Comparison of ENCODE assay signal across 9 cellular contexts in genomic region chr19:35931874-35932202, GRCh38. TPM values are rescaled to one million over a fixed set of nuclear protein-coding genes. Genes with fewer than 3 reads are reported as not detected.
DNase-seq lines count a peak whose midpoint lies in the region; ATAC-seq and TF ChIP-seq lines count a peak whose summit lies in the region.
"Had no signal": no experiment of that assay in that cellular context is flagged by ENCODE, and none has a peak within 500 bp of the region (broad histone marks: within the 10 kb centered on the region; RNA-seq: fewer than 3 reads in every experiment).

No MANE protein-coding gene starts in this region.

- peaks cover 0 to 28% (median 10%) of the 10 kb centered on the region in 4 donors for H3K4me1 ChIP-seq in tibial nerve

- ATAC-seq in HG03175 (IDR thresholded peaks at IDR 0.05; ENCODE audit: unreplicated experiment) (peak; percentile 2), esophagus mucosa (no peak)

- H3K36me3 Mint-ChIP-seq in Calu3 (ENCODE audit: insufficient read depth, unreplicated experiment) (peaks cover 13% of the 10 kb centered on the region), nephron progenitor cell (ENCODE audit: low read depth) (no peaks in the 10 kb centered on the region)
- H3K36me3 Mint-ChIP-seq in activated naive CD8-positive, alpha-beta T cell: no peaks in the 10 kb centered on the region

- TF ChIP-seq CTCF in Calu3 (IDR thresholded peaks at IDR 0.05; ENCODE audit: unreplicated experiment) (peak; percentile 29), nephron progenitor cell (IDR thresholded peaks at IDR 0.05) (peak; percentile 16), tibial nerve (IDR thresholded peaks at IDR 0.05) (no peak)

- H3K27me3 Mint-ChIP-seq in Calu3 (ENCODE audit: unreplicated experiment) (peaks cover 11% of the 10 kb centered on the region), nephron progenitor cell (ENCODE audit: low read depth, poor library complexity) (peaks cover 20% of the 10 kb centered on the region)
- no peaks in the 10 kb centered on the region for H3K27me3 Mint-ChIP-seq in activated naive CD8-positive, alpha-beta T cell

- no peak overlapping the region for H3K4me3 ChIP-seq in tibial nerve

- H3K4me1 Mint-ChIP-seq in Calu3 (ENCODE audit: low read depth, unreplicated experiment): peaks cover 18% of the 10 kb centered on the region
- H3K4me1 Mint-ChIP-seq in activated naive CD8-positive, alpha-beta T cell (ENCODE audit: low read depth): peaks cover 31% of the 10 kb centered on the region
- H3K4me1 Mint-ChIP-seq in nephron progenitor cell: peaks cover 23% of the 10 kb centered on the region

- peak overlapping the region in 2 of 4 donors; percentile 40 to 46 for H3K27ac ChIP-seq in tibial nerve

- BruUV-seq in Calu3 (replicated peaks; lab: Mats Ljungman, UMichigan): no TSS peak

- no peaks in the 10 kb centered on the region for H3K36me3 ChIP-seq in tibial nerve

- TF ChIP-seq POLR2A in tibial nerve (IDR thresholded peaks at IDR 0.05): no peak

- WGBS in tibial nerve, 2 donors: 8 to 10% methylated on average over 9 of the region's 9 CpGs

- no peaks in the 10 kb centered on the region for H3K27me3 ChIP-seq in tibial nerve

- H3K9me3 Mint-ChIP-seq in Calu3 (ENCODE audit: low read depth, unreplicated experiment) (no peaks in the 10 kb centered on the region), nephron progenitor cell (no peaks in the 10 kb centered on the region)
- no peaks in the 10 kb centered on the region for H3K9me3 Mint-ChIP-seq in activated naive CD8-positive, alpha-beta T cell (ENCODE audit: low read depth)

- H3K9me3 ChIP-seq in tibial nerve: no peaks in the 10 kb centered on the region

- peak overlapping the region; percentile 46 for H3K27ac Mint-ChIP-seq in Calu3 (ENCODE audit: unreplicated experiment)
- H3K27ac Mint-ChIP-seq in activated naive CD8-positive, alpha-beta T cell: no peak overlapping the region
- H3K27ac Mint-ChIP-seq in nephron progenitor cell: no peak overlapping the region

- CTCF ChIA-PET in Calu3 (lab: Charles Lee): interaction anchor here (0.6 to 2.0 kb wide), 10 partner anchors 31 to 239 kb away, joined by 3 to 20 read pairs (median 5); partner anchors contain the start of genes LIN37, PSENEN and U2AF1L4

- DNase-seq in Calu3: no peak
- DNase-seq in nephron progenitor cell: no peak
- DNase-seq in tibial nerve (ENCODE audit: low spot score in 2 of 2): no peak
- DNase-seq in EL: no peak
- DNase-seq in NCI-H1436 (lab: John Stamatoyannopoulos, UW): no peak

- intact Hi-C loops in Calu3 (cut with micrococcal nuclease; ENCODE audit: unreplicated experiment): loop anchor here (1.0 to 10.0 kb wide), 3 partner anchors 50 to 239 kb away; partner anchors contain the start of genes IGFLR1, LIN37, PSENEN and U2AF1L4

- no peak for TF ChIP-seq EP300 in tibial nerve (IDR thresholded peaks at IDR 0.05)

- H3K4me3 Mint-ChIP-seq in Calu3 (ENCODE audit: low read depth, unreplicated experiment) (peak overlapping the region; percentile 69), nephron progenitor cell (no peak overlapping the region)
- H3K4me3 Mint-ChIP-seq in activated naive CD8-positive, alpha-beta T cell: peak overlapping the region; percentile 40

RNA-seq across cellular contexts. Expression of gene LRFN3, which starts 4.3 kb away (rescaled TPM):
- 15.2 and 18.5 TPM in 2 replicates for total RNA-seq in Calu3 (2022)
- total RNA-seq in tibial nerve: 10 to 100 TPM in 2 of 4 donors, 1 to 10 TPM in 2; 5.0 to 20.4 (median 8.6) TPM
- 7.7 TPM for total RNA-seq in esophagus mucosa

RNA-seq across cellular contexts. Expression of gene TYROBP, which starts 23.7 kb away (rescaled TPM):
- not detected in 2 replicates for total RNA-seq in Calu3 (2022)
- total RNA-seq in tibial nerve: 100 to 1,000 TPM in 3 of 4 donors, 10 to 100 TPM in 1; 41.4 to 122 (median 117) TPM
- 4.1 TPM for total RNA-seq in esophagus mucosa
- total RNA-seq: bronchial epithelial cell had no signal

RNA-seq across cellular contexts. Expression of gene HCST, which starts 29.5 kb away (rescaled TPM):
- not detected in 2 replicates for total RNA-seq in Calu3 (2022)
- 10 to 100 TPM; 10.5 to 37.6 (median 15.5) TPM for total RNA-seq in tibial nerve
- total RNA-seq in esophagus mucosa: 0.96 TPM

RNA-seq across cellular contexts. Expression of gene NFKBID, which starts 31.5 kb away (rescaled TPM):
- total RNA-seq in Calu3 (2022): 14.9 and 15.6 TPM in 2 replicates
- 10 to 100 TPM; 15.1 to 23.8 (median 21.8) TPM for total RNA-seq in tibial nerve
- 4.2 TPM for total RNA-seq in esophagus mucosa

Comparison
In these comparisons a context has a peak if more than half of its experiments do, and no peak if none do; other contexts are left out.
1. CTCF ChIP-seq: peak in Calu3 (single experiment) and nephron progenitor cell (single experiment); none in tibial nerve (0 of 5).